In genomic region chr4:110183643-110184042, GRCh38 we compare ENCODE assay signal across 19 cellular contexts. TPM values are rescaled to one million over a fixed set of nuclear protein-coding genes. Genes with fewer than 3 reads are reported as not detected.
DNase-seq lines count a peak whose midpoint lies in the region; ATAC-seq and TF ChIP-seq lines count a peak whose summit lies in the region.
"Had no signal": no experiment of that assay in that cellular context is flagged by ENCODE, and none has a peak within 500 bp of the region (broad histone marks: within the 10 kb centered on the region; RNA-seq: fewer than 3 reads in every experiment).

No MANE protein-coding gene starts in this region.

- no peak overlapping the region for H3K23ac ChIP-seq in neuronal stem cell (ENCODE audit: low read depth, low read length, poor library complexity)

- no peak overlapping the region for H4K91ac ChIP-seq in neuronal stem cell (ENCODE audit: low read depth, low read length, poor library complexity)

- WGBS in neuronal stem cell (ENCODE audit: extremely low coverage in 2 of 2, insufficient read length in 2 of 2, insufficient replicate concordance in 1 of 2), 2 donors, result no CpG with 5 or more reads among the region's 5 CpGs

- H3K27ac ChIP-seq in neuronal stem cell (replicated peaks; ENCODE audit: low read length), result peak overlapping the region; percentile 43
- H3K27ac ChIP-seq in right atrium auricular region, result no peak overlapping the region
- H3K27ac ChIP-seq in foreskin keratinocyte, result no peak overlapping the region
- H3K27ac ChIP-seq: heart right ventricle, upper lobe of left lung had no signal

- no peaks in the 10 kb centered on the region for H3K79me1 ChIP-seq in neuronal stem cell (ENCODE audit: low read depth, low read length)

- no peak overlapping the region for H3K14ac ChIP-seq in neuronal stem cell (ENCODE audit: low read length)

- H3K4ac ChIP-seq in neuronal stem cell (ENCODE audit: low read length), result no peak overlapping the region

- H3K36me3 ChIP-seq in neuronal stem cell (replicated peaks in 1 of 2; ENCODE audit: control insufficient read depth in 2 of 2, insufficient read depth in 2 of 2, low read length in 2 of 2), result peaks cover 4 to 98% of the 10 kb centered on the region in 2 donors
- H3K36me3 ChIP-seq in right atrium auricular region, result no peaks in the 10 kb centered on the region
- H3K36me3 ChIP-seq: heart right ventricle, MG63, upper lobe of left lung had no signal

- H3K9me3 ChIP-seq in neuronal stem cell (replicated peaks in 1 of 2; ENCODE audit: control insufficient read depth in 2 of 2, insufficient read depth in 1 of 2, low read depth in 1 of 2, low read length in 2 of 2) (peaks cover 0 to 7% of the 10 kb centered on the region in 2 donors), right atrium auricular region (no peaks in the 10 kb centered on the region)
- H3K9me3 ChIP-seq: heart right ventricle, MG63, upper lobe of left lung had no signal

- no peak overlapping the region for H2BK15ac ChIP-seq in neuronal stem cell (ENCODE audit: low read length)

- no peak overlapping the region for H2BK5ac ChIP-seq in neuronal stem cell (ENCODE audit: low read length)

- peak; percentile 25 for DNase-seq in NCI-H1092 treated with DMSO at 0.1 percent for 48 hours (lab: John Stamatoyannopoulos, UW)
- no peak for DNase-seq in NCI-H1092 (lab: John Stamatoyannopoulos, UW)
- peak; percentile 67 for DNase-seq in astrocyte of the hippocampus (ENCODE audit: low read depth, low spot score)
- DNase-seq in neuronal stem cell (ENCODE audit: low spot score), result no peak
- no peak for DNase-seq in right atrium auricular region (ENCODE audit: low spot score)
- DNase-seq in activated gamma-delta T cell (lab: John Stamatoyannopoulos, UW), result no peak
- DNase-seq in foreskin keratinocyte, result no peak
- DNase-seq: 8988T; activated CD8-positive, alpha-beta T cell treated with anti-CD3 and anti-CD28 coated beads, Interleukin-2, amount 10 ng/mL, durations not matched to agents 7 days and 5 days; central memory CD4-positive, alpha-beta T cell; effector memory CD8-positive, alpha-beta T cell; heart right ventricle; MG63; NCI-H2081; stimulated activated CD4-positive, alpha-beta T cell treated with anti-CD3 and anti-CD28 coated beads, Interleukin-12 subunit alpha, Interleukin-12 subunit beta, amount 100 ng/mL, for 4 hours; upper lobe of left lung had no signal

- no peak overlapping the region for H3K18ac ChIP-seq in neuronal stem cell (ENCODE audit: low read length)

- no peak overlapping the region for H2BK120ac ChIP-seq in neuronal stem cell (ENCODE audit: low read depth, low read length)

- TF ChIP-seq CTCF in right atrium auricular region (IDR thresholded peaks at IDR 0.05) (no peak), foreskin keratinocyte (conservative IDR thresholded peaks at IDR 0.05) (no peak)

- H3K9ac ChIP-seq in neuronal stem cell (ENCODE audit: low read depth, low read length, poor library complexity), result no peak overlapping the region

- peak; percentile 44 for ATAC-seq in HG03342 (IDR thresholded peaks at IDR 0.05; ENCODE audit: unreplicated experiment)
- no peak for ATAC-seq in foreskin keratinocyte
- ATAC-seq: activated CD8-positive, alpha-beta T cell treated with anti-CD3 and anti-CD28 coated beads, Interleukin-2, amount 10 ng/mL, durations not matched to agents 7 days and 5 days; effector memory CD8-positive, alpha-beta T cell; heart right ventricle; Right ventricle myocardium inferior; stimulated activated effector memory CD8-positive, alpha-beta T cell treated with anti-CD3 and anti-CD28 coated beads, Interleukin-12 subunit alpha, Interleukin-12 subunit beta, amount 100 ng/mL, for 72 hours had no signal

- no peak overlapping the region for H4K8ac ChIP-seq in neuronal stem cell (ENCODE audit: low read depth, low read length)

- H2BK12ac ChIP-seq in neuronal stem cell (ENCODE audit: low read length), result no peak overlapping the region

- no peak overlapping the region for H3K4me2 ChIP-seq in neuronal stem cell (ENCODE audit: insufficient read depth, low read length, poor library complexity, severe bottlenecking)

- H3K4me3 ChIP-seq in neuronal stem cell (ENCODE audit: low read length in 2 of 2) (no peak overlapping the region), right atrium auricular region (no peak overlapping the region)
- H3K4me3 ChIP-seq: heart right ventricle, MG63, upper lobe of left lung had no signal

- H2AFZ ChIP-seq in neuronal stem cell (ENCODE audit: low read length), result no peak overlapping the region

- H3K4me1 ChIP-seq in neuronal stem cell (ENCODE audit: control insufficient read depth in 2 of 2, insufficient read depth in 1 of 2, low read depth in 1 of 2, low read length in 2 of 2) (peaks cover 9 to 12% of the 10 kb centered on the region in 2 donors), right atrium auricular region (no peaks in the 10 kb centered on the region), foreskin keratinocyte (peaks cover 18% of the 10 kb centered on the region)
- H3K4me1 ChIP-seq: heart right ventricle, upper lobe of left lung had no signal

- H2AK5ac ChIP-seq in neuronal stem cell (ENCODE audit: low read depth, low read length), result no peak overlapping the region

- H3K27me3 ChIP-seq in neuronal stem cell (ENCODE audit: control insufficient read depth in 3 of 3, insufficient read depth in 3 of 3, low read depth in 1 of 3, low read length in 3 of 3) (no peaks in the 10 kb centered on the region), right atrium auricular region (no peaks in the 10 kb centered on the region), foreskin keratinocyte (no peaks in the 10 kb centered on the region)
- H3K27me3 ChIP-seq: heart right ventricle, MG63, upper lobe of left lung had no signal

RNA-seq across cellular contexts. Expression of gene ELOVL6, which starts 14.8 kb away (rescaled TPM):
- 73.8 TPM for polyA plus RNA-seq in neuronal stem cell (2013, experiment 1 of 2)
- polyA plus RNA-seq in neuronal stem cell (2013, experiment 2 of 2), result 73.6 TPM
- 1 to 10 TPM; 1.1 TPM for total RNA-seq in right atrium auricular region
- total RNA-seq in foreskin keratinocyte, result 60.6 and 69.4 TPM in 2 replicates
- 31.4 and 43.4 TPM in 2 replicates for polyA plus RNA-seq in foreskin keratinocyte

Comparison
In these comparisons a context has a peak if more than half of its experiments do, and no peak if none do; other contexts are left out.
1. DNase-seq: peak in NCI-H1092 treated with DMSO at 0.1 percent for 48 hours (single experiment) and astrocyte of the hippocampus (single experiment); none in NCI-H1092 (single experiment), neuronal stem cell (single experiment), right atrium auricular region (single experiment), activated gamma-delta T cell (single experiment) and foreskin keratinocyte (0 of 2).
2. RNA of gene ELOVL6, which starts 14.8 kb away (total RNA-seq): 60.6 to 69.4 TPM in foreskin keratinocyte; 1.1 TPM in right atrium auricular region; every median in the first group is over 10 times any median in the second.